ENCODE assay signal across 28 cellular contexts in the genomic region with DNA sequence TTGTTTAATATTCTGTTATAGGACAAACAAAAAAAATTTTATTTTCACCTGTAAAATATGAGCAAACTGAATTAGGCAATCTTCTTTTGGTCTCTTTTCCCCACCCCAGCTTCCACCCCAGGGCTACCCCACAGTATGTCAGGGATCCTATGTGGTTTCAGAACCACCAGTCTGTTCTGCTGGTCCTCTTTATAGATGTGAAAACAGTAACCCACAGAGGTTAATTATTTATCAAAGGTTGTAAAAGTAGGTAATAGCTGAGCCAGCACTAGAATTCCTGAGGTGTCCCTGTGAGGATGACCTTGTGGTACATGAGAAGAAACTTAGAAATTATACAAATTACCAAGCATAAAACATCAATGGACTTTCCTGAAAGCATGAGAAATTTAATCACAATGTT.
"Had no signal": no experiment of that assay in that cellular context is flagged by ENCODE, and none has a peak within 500 bp of the region (broad histone marks: within the 10 kb centered on the region; RNA-seq: fewer than 3 reads in every experiment).

No MANE protein-coding gene starts in this region.

- H3K9me3 ChIP-seq: Peyer's patch, SJSA1 had no signal

- H3K27ac ChIP-seq: brain microvascular endothelial cell, cardiac muscle cell, Peyer's patch, SJSA1 had no signal

- H3K4me3 ChIP-seq: cardiac muscle cell, K562, Peyer's patch, SJSA1 had no signal

- DNase-seq: activated CD4-positive, alpha-beta T cell treated with anti-CD3 and anti-CD28 coated beads, Interleukin-2, amount 10 ng/mL, durations not matched to agents 24 days and 14 days; activated CD4-positive, alpha-beta T cell treated with anti-CD3 and anti-CD28 coated beads, Interleukin-2, amount 50 U/mL, for 48 hours; activated CD4-positive, CD25-positive, alpha-beta regulatory T cell treated with anti-CD3 and anti-CD28 coated beads, Interleukin-2, amount 50 U/mL, for 72 hours; activated CD8-positive, alpha-beta memory T cell treated with anti-CD3 and anti-CD28 coated beads, Interleukin-2, amount 10 ng/mL, durations not matched to agents 7 days and 5 days; activated gamma-delta T cell; activated naive CD4-positive, alpha-beta T cell treated with anti-CD3 and anti-CD28 coated beads for 36 hours; activated T-cell treated with anti-CD3 and anti-CD28 coated beads, Interleukin-2, amount 50 U/mL, for 4 hours; amygdala; brain microvascular endothelial cell; Karpas-422; MM.1S; NCI-H1105; NCI-H1436; NCI-H1694 treated with DMSO at 0.1 percent for 48 hours; NCI-H2081 treated with DMSO at 0.1 percent for 48 hours; NCI-H2227 treated with DMSO at 0.1 percent for 48 hours; NCI-H446 treated with DMSO at 0.1 percent for 48 hours; NCI-H526; NCI-H774; OCI-M1; Peyer's patch; SHP77; SW 1271 had no signal

- ATAC-seq: activated CD8-positive, alpha-beta memory T cell treated with anti-CD3 and anti-CD28 coated beads, Interleukin-2, amount 10 ng/mL, durations not matched to agents 7 days and 5 days; activated T-cell treated with anti-CD3 and anti-CD28 coated beads, Interleukin-2, amount 50 U/mL, for 4 hours; K562; SK-N-SH treated with all-trans-retinoic acid at 6 μM for 48 hours; WTC11 had no signal

- H3K36me3 ChIP-seq: brain microvascular endothelial cell, cardiac muscle cell, Peyer's patch, SJSA1 had no signal

- H3K27me3 ChIP-seq: brain microvascular endothelial cell, cardiac muscle cell, Peyer's patch, SJSA1 had no signal

- H3K4me1 ChIP-seq: Peyer's patch, SJSA1 had no signal
